Comparison of ENCODE assay signal across 2 cellular contexts in the genomic region with DNA sequence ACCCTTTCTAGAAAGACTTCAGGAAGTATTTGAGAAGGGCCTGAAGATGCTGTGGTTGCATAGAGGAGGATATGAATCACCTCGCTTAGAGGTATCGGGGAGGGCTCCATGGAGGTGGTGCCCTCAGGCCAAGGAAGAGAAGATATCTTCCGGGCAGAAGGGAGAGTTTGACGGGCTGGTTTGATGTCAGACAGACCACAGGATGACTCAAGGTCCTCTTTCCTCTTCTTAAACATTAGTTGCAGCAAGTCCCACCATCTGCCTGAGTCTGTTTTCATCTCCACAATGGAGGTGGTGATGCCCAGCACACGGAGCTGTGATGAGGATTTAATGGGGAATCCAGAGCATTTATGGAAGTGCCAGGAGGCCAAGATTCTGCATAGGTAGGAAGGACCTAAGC.
TF ChIP-seq lines count a peak whose summit lies in the region.

No MANE protein-coding gene starts in this region.

TF ChIP-seq in HCT116, 20 proteins besides CTCF, POLR2A, EP300 and RAD21:
- TF ChIP-seq TCF7L2 (IDR thresholded peaks at IDR 0.05; ENCODE audit: borderline replicate concordance, extremely low read depth, insufficient read depth, insufficient read length), result no peak
- TF ChIP-seq SP1 (IDR thresholded peaks at IDR 0.05; ENCODE audit: low read depth), result peak; percentile 40; the same call in 1 of the 2 replicates
- no peak for TF ChIP-seq CBX3 (IDR thresholded peaks at IDR 0.05; ENCODE audit: low read depth)
- TF ChIP-seq JUND (IDR thresholded peaks at IDR 0.05), result 0 out of 2 replicates have a peak, but pooled peaks have one; percentile 35
- TF ChIP-seq SRF (IDR thresholded peaks at IDR 0.05; ENCODE audit: low read depth), result no peak

TF ChIP-seq in GM12878, 131 proteins besides CTCF, POLR2A, EP300 and RAD21:
- TF ChIP-seq, protein P1, sequence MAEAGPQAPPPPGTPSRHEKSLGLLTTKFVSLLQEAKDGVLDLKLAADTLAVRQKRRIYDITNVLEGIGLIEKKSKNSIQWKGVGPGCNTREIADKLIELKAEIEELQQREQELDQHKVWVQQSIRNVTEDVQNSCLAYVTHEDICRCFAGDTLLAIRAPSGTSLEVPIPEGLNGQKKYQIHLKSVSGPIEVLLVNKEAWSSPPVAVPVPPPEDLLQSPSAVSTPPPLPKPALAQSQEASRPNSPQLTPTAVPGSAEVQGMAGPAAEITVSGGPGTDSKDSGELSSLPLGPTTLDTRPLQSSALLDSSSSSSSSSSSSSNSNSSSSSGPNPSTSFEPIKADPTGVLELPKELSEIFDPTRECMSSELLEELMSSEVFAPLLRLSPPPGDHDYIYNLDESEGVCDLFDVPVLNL (IDR thresholded peaks at IDR 0.05; ENCODE audit: low read depth, low read length), result no peak
- TF ChIP-seq RUNX3 (IDR thresholded peaks at IDR 0.05; ENCODE audit: low read length) (peak; percentile 89), CREM (IDR thresholded peaks at IDR 0.05; ENCODE audit: low read depth) (peak; percentile 58; the same call in 1 of the 2 replicates), CREB1 (IDR thresholded peaks at IDR 0.05; ENCODE audit: low read depth) (peak; percentile 71; the same call in 1 of the 2 replicates), NFIC (IDR thresholded peaks at IDR 0.05; ENCODE audit: low read depth, low read length) (peak; percentile 62; the same call in 1 of the 2 replicates), POLR2AphosphoS5 (IDR thresholded peaks at IDR 0.05; ENCODE audit: low read length) (0 out of 2 replicates have a peak, but pooled peaks have one; percentile 7), EED (IDR thresholded peaks at IDR 0.05; ENCODE audit: low read depth) (peak; percentile 97), HDAC2 (IDR thresholded peaks at IDR 0.05) (no peak), WRNIP1 (IDR thresholded peaks at IDR 0.05; ENCODE audit: borderline replicate concordance, low read depth, low read length) (no peak), DPF2 (IDR thresholded peaks at IDR 0.05) (no peak), KAT2A (conservative IDR thresholded peaks at IDR 0.05; ENCODE audit: control insufficient read depth, low read depth, low read length) (no peak), JUNB (IDR thresholded peaks at IDR 0.05) (peak; percentile 86), CBFB (IDR thresholded peaks at IDR 0.05; ENCODE audit: low read depth) (0 out of 2 replicates have a peak, but pooled peaks have one; percentile 24), EGR1 (IDR thresholded peaks at IDR 0.05; ENCODE audit: borderline replicate concordance in 1 of 2, low read depth in 2 of 2, low read length in 2 of 2) (no peak), RAD51 (IDR thresholded peaks at IDR 0.05) (no peak), STAT1 (conservative IDR thresholded peaks at IDR 0.05) (no peak), TCF3 (IDR thresholded peaks at IDR 0.05; ENCODE audit: borderline replicate concordance, insufficient read depth, low read depth, low read length) (no peak), HCFC1 (IDR thresholded peaks at IDR 0.05; ENCODE audit: low read length) (no peak), IKZF2 (IDR thresholded peaks at IDR 0.05) (peak; percentile 55 to 70), IKZF1 (conservative IDR thresholded peaks at IDR 0.05) (peak; percentile 56), ZBED1 (IDR thresholded peaks at IDR 0.05; ENCODE audit: borderline replicate concordance) (0 out of 2 replicates have a peak, but pooled peaks have one; percentile 49), ETV6 (conservative IDR thresholded peaks at IDR 0.05 in 1 of 2, IDR thresholded peaks at IDR 0.05 in 1 of 2; ENCODE audit: borderline replicate concordance in 1 of 2, low read depth in 1 of 2) (peak in 1 of 2 experiments; percentile 92; a peak in 2 of 4 replicates), SP1 (IDR thresholded peaks at IDR 0.05; ENCODE audit: low read depth, low read length) (no peak), ZNF274 (IDR thresholded peaks at IDR 0.05; ENCODE audit: insufficient read depth, insufficient read length) (no peak), HDGF (IDR thresholded peaks at IDR 0.05) (no peak)
- TF ChIP-seq, protein P2, sequence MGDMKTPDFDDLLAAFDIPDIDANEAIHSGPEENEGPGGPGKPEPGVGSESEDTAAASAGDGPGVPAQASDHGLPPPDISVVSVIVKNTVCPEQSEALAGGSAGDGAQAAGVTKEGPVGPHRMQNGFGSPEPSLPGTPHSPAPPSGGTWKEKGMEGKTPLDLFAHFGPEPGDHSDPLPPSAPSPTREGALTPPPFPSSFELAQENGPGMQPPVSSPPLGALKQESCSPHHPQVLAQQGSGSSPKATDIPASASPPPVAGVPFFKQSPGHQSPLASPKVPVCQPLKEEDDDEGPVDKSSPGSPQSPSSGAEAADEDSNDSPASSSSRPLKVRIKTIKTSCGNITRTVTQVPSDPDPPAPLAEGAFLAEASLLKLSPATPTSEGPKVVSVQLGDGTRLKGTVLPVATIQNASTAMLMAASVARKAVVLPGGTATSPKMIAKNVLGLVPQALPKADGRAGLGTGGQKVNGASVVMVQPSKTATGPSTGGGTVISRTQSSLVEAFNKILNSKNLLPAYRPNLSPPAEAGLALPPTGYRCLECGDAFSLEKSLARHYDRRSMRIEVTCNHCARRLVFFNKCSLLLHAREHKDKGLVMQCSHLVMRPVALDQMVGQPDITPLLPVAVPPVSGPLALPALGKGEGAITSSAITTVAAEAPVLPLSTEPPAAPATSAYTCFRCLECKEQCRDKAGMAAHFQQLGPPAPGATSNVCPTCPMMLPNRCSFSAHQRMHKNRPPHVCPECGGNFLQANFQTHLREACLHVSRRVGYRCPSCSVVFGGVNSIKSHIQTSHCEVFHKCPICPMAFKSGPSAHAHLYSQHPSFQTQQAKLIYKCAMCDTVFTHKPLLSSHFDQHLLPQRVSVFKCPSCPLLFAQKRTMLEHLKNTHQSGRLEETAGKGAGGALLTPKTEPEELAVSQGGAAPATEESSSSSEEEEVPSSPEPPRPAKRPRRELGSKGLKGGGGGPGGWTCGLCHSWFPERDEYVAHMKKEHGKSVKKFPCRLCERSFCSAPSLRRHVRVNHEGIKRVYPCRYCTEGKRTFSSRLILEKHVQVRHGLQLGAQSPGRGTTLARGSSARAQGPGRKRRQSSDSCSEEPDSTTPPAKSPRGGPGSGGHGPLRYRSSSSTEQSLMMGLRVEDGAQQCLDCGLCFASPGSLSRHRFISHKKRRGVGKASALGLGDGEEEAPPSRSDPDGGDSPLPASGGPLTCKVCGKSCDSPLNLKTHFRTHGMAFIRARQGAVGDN (IDR thresholded peaks at IDR 0.05), result peak; percentile 17; the same call in 1 of the 2 replicates
- TF ChIP-seq, protein P3, sequence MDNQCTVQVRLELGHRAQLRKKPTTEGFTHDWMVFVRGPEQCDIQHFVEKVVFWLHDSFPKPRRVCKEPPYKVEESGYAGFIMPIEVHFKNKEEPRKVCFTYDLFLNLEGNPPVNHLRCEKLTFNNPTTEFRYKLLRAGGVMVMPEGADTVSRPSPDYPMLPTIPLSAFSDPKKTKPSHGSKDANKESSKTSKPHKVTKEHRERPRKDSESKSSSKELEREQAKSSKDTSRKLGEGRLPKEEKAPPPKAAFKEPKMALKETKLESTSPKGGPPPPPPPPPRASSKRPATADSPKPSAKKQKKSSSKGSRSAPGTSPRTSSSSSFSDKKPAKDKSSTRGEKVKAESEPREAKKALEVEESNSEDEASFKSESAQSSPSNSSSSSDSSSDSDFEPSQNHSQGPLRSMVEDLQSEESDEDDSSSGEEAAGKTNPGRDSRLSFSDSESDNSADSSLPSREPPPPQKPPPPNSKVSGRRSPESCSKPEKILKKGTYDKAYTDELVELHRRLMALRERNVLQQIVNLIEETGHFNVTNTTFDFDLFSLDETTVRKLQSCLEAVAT (IDR thresholded peaks at IDR 0.05), result no peak
- TF ChIP-seq, protein P4, sequence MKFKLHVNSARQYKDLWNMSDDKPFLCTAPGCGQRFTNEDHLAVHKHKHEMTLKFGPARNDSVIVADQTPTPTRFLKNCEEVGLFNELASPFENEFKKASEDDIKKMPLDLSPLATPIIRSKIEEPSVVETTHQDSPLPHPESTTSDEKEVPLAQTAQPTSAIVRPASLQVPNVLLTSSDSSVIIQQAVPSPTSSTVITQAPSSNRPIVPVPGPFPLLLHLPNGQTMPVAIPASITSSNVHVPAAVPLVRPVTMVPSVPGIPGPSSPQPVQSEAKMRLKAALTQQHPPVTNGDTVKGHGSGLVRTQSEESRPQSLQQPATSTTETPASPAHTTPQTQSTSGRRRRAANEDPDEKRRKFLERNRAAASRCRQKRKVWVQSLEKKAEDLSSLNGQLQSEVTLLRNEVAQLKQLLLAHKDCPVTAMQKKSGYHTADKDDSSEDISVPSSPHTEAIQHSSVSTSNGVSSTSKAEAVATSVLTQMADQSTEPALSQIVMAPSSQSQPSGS (IDR thresholded peaks at IDR 0.05; ENCODE audit: low read length), result peak; percentile 45; the same call in 1 of the 2 replicates
- TF ChIP-seq, protein P5, sequence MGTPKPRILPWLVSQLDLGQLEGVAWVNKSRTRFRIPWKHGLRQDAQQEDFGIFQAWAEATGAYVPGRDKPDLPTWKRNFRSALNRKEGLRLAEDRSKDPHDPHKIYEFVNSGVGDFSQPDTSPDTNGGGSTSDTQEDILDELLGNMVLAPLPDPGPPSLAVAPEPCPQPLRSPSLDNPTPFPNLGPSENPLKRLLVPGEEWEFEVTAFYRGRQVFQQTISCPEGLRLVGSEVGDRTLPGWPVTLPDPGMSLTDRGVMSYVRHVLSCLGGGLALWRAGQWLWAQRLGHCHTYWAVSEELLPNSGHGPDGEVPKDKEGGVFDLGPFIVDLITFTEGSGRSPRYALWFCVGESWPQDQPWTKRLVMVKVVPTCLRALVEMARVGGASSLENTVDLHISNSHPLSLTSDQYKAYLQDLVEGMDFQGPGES (IDR thresholded peaks at IDR 0.05), result no peak
- TF ChIP-seq, protein P6, sequence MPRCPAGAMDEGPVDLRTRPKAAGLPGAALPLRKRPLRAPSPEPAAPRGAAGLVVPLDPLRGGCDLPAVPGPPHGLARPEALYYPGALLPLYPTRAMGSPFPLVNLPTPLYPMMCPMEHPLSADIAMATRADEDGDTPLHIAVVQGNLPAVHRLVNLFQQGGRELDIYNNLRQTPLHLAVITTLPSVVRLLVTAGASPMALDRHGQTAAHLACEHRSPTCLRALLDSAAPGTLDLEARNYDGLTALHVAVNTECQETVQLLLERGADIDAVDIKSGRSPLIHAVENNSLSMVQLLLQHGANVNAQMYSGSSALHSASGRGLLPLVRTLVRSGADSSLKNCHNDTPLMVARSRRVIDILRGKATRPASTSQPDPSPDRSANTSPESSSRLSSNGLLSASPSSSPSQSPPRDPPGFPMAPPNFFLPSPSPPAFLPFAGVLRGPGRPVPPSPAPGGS (IDR thresholded peaks at IDR 0.05; ENCODE audit: borderline replicate concordance, insufficient read depth, low read depth, low read length, poor library complexity, severe bottlenecking), result peak; percentile 24
- TF ChIP-seq, protein P7, sequence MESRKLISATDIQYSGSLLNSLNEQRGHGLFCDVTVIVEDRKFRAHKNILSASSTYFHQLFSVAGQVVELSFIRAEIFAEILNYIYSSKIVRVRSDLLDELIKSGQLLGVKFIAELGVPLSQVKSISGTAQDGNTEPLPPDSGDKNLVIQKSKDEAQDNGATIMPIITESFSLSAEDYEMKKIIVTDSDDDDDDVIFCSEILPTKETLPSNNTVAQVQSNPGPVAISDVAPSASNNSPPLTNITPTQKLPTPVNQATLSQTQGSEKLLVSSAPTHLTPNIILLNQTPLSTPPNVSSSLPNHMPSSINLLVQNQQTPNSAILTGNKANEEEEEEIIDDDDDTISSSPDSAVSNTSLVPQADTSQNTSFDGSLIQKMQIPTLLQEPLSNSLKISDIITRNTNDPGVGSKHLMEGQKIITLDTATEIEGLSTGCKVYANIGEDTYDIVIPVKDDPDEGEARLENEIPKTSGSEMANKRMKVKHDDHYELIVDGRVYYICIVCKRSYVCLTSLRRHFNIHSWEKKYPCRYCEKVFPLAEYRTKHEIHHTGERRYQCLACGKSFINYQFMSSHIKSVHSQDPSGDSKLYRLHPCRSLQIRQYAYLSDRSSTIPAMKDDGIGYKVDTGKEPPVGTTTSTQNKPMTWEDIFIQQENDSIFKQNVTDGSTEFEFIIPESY (IDR thresholded peaks at IDR 0.05), result no peak
- TF ChIP-seq, protein P8, sequence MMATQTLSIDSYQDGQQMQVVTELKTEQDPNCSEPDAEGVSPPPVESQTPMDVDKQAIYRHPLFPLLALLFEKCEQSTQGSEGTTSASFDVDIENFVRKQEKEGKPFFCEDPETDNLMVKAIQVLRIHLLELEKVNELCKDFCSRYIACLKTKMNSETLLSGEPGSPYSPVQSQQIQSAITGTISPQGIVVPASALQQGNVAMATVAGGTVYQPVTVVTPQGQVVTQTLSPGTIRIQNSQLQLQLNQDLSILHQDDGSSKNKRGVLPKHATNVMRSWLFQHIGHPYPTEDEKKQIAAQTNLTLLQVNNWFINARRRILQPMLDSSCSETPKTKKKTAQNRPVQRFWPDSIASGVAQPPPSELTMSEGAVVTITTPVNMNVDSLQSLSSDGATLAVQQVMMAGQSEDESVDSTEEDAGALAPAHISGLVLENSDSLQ (IDR thresholded peaks at IDR 0.05), result peak; percentile 32; the same call in 1 of the 2 replicates
- TF ChIP-seq, protein P9, sequence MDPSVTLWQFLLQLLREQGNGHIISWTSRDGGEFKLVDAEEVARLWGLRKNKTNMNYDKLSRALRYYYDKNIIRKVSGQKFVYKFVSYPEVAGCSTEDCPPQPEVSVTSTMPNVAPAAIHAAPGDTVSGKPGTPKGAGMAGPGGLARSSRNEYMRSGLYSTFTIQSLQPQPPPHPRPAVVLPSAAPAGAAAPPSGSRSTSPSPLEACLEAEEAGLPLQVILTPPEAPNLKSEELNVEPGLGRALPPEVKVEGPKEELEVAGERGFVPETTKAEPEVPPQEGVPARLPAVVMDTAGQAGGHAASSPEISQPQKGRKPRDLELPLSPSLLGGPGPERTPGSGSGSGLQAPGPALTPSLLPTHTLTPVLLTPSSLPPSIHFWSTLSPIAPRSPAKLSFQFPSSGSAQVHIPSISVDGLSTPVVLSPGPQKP (IDR thresholded peaks at IDR 0.05; ENCODE audit: low read depth, low read length), result no peak
TF ChIP-seq in GM12878: peak in this region for 16.
